Comparison of ENCODE assay signal across 8 cellular contexts in genomic region chrX:129636175-129636681, GRCh38.
"Had no signal": no experiment of that assay in that cellular context is flagged by ENCODE, and none has a peak within 500 bp of the region (broad histone marks: within the 10 kb centered on the region; RNA-seq: fewer than 3 reads in every experiment).

No MANE protein-coding gene starts in this region.

- DNase-seq: activated CD4-positive, alpha-beta memory T cell treated with anti-CD3 and anti-CD28 coated beads for 36 hours; activated naive CD8-positive, alpha-beta T cell treated with anti-CD3 and anti-CD28 coated beads, Interleukin-2, amount 10 ng/mL, durations not matched to agents 7 days and 5 days; activated T-cell treated with anti-CD3 and anti-CD28 coated beads, Interleukin-2, amount 50 U/mL, for 48 hours; anterior cingulate cortex; left lung; pancreas; retina had no signal

- H3K27ac ChIP-seq: left lung, pancreas, tibial nerve had no signal

- ATAC-seq: left lung had no signal
